ENCODE assay signal across 8 cellular contexts in genomic region chr5:131230406-131230805, GRCh38. TPM values are rescaled to one million over a fixed set of nuclear protein-coding genes. Genes with fewer than 3 reads are reported as not detected.
DNase-seq lines count a peak whose midpoint lies in the region; ATAC-seq and TF ChIP-seq lines count a peak whose summit lies in the region.

No MANE protein-coding gene starts in this region.

- peak overlapping the region; percentile 41 to 69 for H3K27ac Mint-ChIP-seq in activated naive CD4-positive, alpha-beta T cell treated with anti-CD3 and anti-CD28 coated beads, Interleukin-2, amount 50 U/mL, for 72 hours
- H3K27ac Mint-ChIP-seq in CD8-positive, alpha-beta T cell: no peak overlapping the region

- no peaks in the 10 kb centered on the region for H3K9me3 Mint-ChIP-seq in activated naive CD4-positive, alpha-beta T cell treated with anti-CD3 and anti-CD28 coated beads, Interleukin-2, amount 50 U/mL, for 72 hours
- no peaks in the 10 kb centered on the region for H3K9me3 Mint-ChIP-seq in CD8-positive, alpha-beta T cell

- H3K27me3 ChIP-seq in CD8-positive, alpha-beta T cell (ENCODE audit: insufficient read depth, low read length): no peaks in the 10 kb centered on the region

- no peaks in the 10 kb centered on the region for H3K27me3 Mint-ChIP-seq in CD8-positive, alpha-beta T cell (ENCODE audit: low read depth)

- H3K27ac ChIP-seq in substantia nigra (ENCODE audit: low read depth, low read length, poor library complexity, severe bottlenecking): peak overlapping the region; percentile 17
- H3K27ac ChIP-seq in CD8-positive, alpha-beta T cell (ENCODE audit: low read depth, low read length): no peak overlapping the region

- no peak for ATAC-seq in activated naive CD4-positive, alpha-beta T cell treated with anti-CD3 and anti-CD28 coated beads, Interleukin-2, amount 50 U/mL, for 72 hours
- peak; percentile 50 for ATAC-seq in HG02884 (IDR thresholded peaks at IDR 0.05; ENCODE audit: unreplicated experiment)
- no peak for ATAC-seq in CD8-positive, alpha-beta T cell

- no peaks in the 10 kb centered on the region for H3K36me3 Mint-ChIP-seq in activated naive CD4-positive, alpha-beta T cell treated with anti-CD3 and anti-CD28 coated beads, Interleukin-2, amount 50 U/mL, for 72 hours
- no peaks in the 10 kb centered on the region for H3K36me3 Mint-ChIP-seq in CD8-positive, alpha-beta T cell

- H3K4me3 ChIP-seq in CD8-positive, alpha-beta T cell (ENCODE audit: low read depth, low read length): no peak overlapping the region

- intact Hi-C loops in CD8-positive, alpha-beta T cell (cut with DNase I, micrococcal nuclease): no loop called here

- no peak for DNase-seq in activated naive CD4-positive, alpha-beta T cell treated with anti-CD3 and anti-CD28 coated beads, Interleukin-2, amount 50 U/mL, for 72 hours (ENCODE audit: low spot score in 2 of 2)
- no peak for DNase-seq in activated naive CD4-positive, alpha-beta T cell treated with Interleukin-2 at 50 U/mL for 16 hours
- peak; percentile 44 for DNase-seq in RPMI8226
- peak in 6 of 49 donors; percentile 1 to 39 (median 6) for DNase-seq in substantia nigra (lab: John Stamatoyannopoulos, UW)
- DNase-seq in RKO (ENCODE audit: low spot score): no peak
- DNase-seq in CD8-positive, alpha-beta T cell: no peak
- DNase-seq in activated CD8-positive, alpha-beta memory T cell treated with anti-CD3 and anti-CD28 coated beads, Interleukin-2, amount 50 U/mL, for 48 hours: no peak

- TF ChIP-seq CTCF in CD8-positive, alpha-beta T cell (IDR thresholded peaks at IDR 0.05): no peak

- POLR2A ChIA-PET in CD8-positive, alpha-beta T cell (lab: Charles Lee): interaction anchor here (0.7 kb wide), 1 partner anchor 36 kb away, joined by 3 read pairs; no protein-coding TSS in a partner anchor

- no peaks in the 10 kb centered on the region for H3K36me3 ChIP-seq in CD8-positive, alpha-beta T cell (ENCODE audit: insufficient read depth, low read length)

- CTCF ChIA-PET in CD8-positive, alpha-beta T cell (lab: Charles Lee): interaction anchor here (0.6 to 0.7 kb wide), 2 partner anchors 34 to 89 kb away, joined by 3 read pairs; no protein-coding TSS in a partner anchor

- H3K4me1 Mint-ChIP-seq in CD8-positive, alpha-beta T cell (ENCODE audit: low read depth): peaks cover 19% of the 10 kb centered on the region

- H3K4me3 Mint-ChIP-seq in CD8-positive, alpha-beta T cell: no peak overlapping the region

- H3K9me3 ChIP-seq in CD8-positive, alpha-beta T cell (ENCODE audit: low read length): no peaks in the 10 kb centered on the region

- H3K4me1 ChIP-seq in CD8-positive, alpha-beta T cell (ENCODE audit: insufficient read depth, low read length): peaks cover 9% of the 10 kb centered on the region

RNA-seq across cellular contexts. Expression of gene CDC42SE2, which starts 33.4 kb away (rescaled TPM):
- 100 to 1,000 TPM in 1 of 2 donors, 10 to 100 TPM in 1; 84.6 to 102 TPM for total RNA-seq in activated naive CD4-positive, alpha-beta T cell treated with anti-CD3 and anti-CD28 coated beads, Interleukin-2, amount 50 U/mL, for 72 hours
- total RNA-seq in CD8-positive, alpha-beta T cell: 100 to 1,000 TPM; 340 to 348 TPM

RNA-seq across cellular contexts. Expression of gene LYRM7, which starts 59.7 kb away (rescaled TPM):
- 10 to 100 TPM; 11.3 to 17.7 TPM for total RNA-seq in activated naive CD4-positive, alpha-beta T cell treated with anti-CD3 and anti-CD28 coated beads, Interleukin-2, amount 50 U/mL, for 72 hours
- total RNA-seq in CD8-positive, alpha-beta T cell: 1 to 10 TPM; 8.7 to 8.9 TPM
